6 cellular contexts compared by ENCODE assay signal in genomic region chr15:40358492-40359353, GRCh38. TPM values are rescaled to one million over a fixed set of nuclear protein-coding genes. Genes with fewer than 3 reads are reported as not detected.
DNase-seq lines count a peak whose midpoint lies in the region; ATAC-seq, FAIRE-seq and TF ChIP-seq lines count a peak whose summit lies in the region.

No MANE protein-coding gene starts in this region.

- TF ChIP-seq POLR2A in prostate gland (IDR thresholded peaks at IDR 0.05) (no peak), H54 (IDR thresholded peaks at IDR 0.05; ENCODE audit: low read depth, low read length) (no peak)

- H3K27ac ChIP-seq in cingulate gyrus (ENCODE audit: low read depth, low read length) (peak overlapping the region; percentile 29), prostate gland (no peak overlapping the region)

- TF ChIP-seq CTCF in prostate gland (IDR thresholded peaks at IDR 0.05) = no peak

- peaks cover 4% of the 10 kb centered on the region for H3K4me1 ChIP-seq in prostate gland (replicated peaks)

- ATAC-seq in GM19452 (IDR thresholded peaks at IDR 0.05; ENCODE audit: unreplicated experiment) = peak; percentile 15
- no peak for ATAC-seq in GM21423 (IDR thresholded peaks at IDR 0.05; ENCODE audit: unreplicated experiment)

- peak; percentile 50 for DNase-seq in NCI-H146 (lab: John Stamatoyannopoulos, UW)
- DNase-seq in prostate gland (ENCODE audit: low spot score) = no peak
- no peak for DNase-seq in H54 (ENCODE audit: insufficient read length, low spot score)

- no peaks in the 10 kb centered on the region for H3K36me3 ChIP-seq in prostate gland

- intact Hi-C loops in prostate gland (cut with DNase I) = loop anchor here (5.0 kb wide), 1 partner anchor 36 kb away; the partner anchor contains the start of gene INAFM2

- no peaks in the 10 kb centered on the region for H3K27me3 ChIP-seq in prostate gland (replicated peaks; ENCODE audit: insufficient read depth)

- WGBS in prostate gland = 8% methylated on average over 31 of the region's 31 CpGs

- FAIRE-seq in H54 (lab: Jason Lieb, UNC) = no peak

- H3K4me3 ChIP-seq in prostate gland = peak overlapping the region; percentile 28 to 40

- H3K9me3 ChIP-seq in prostate gland = no peaks in the 10 kb centered on the region

RNA-seq across cellular contexts. Expression of gene DISP2, which starts 0.7 kb away (rescaled TPM):
- total RNA-seq in prostate gland = 1 to 10 TPM in 1 of 2 donors, under 1 TPM in 1; 0.27 to 1.6 TPM

RNA-seq across cellular contexts. Expression of gene PHGR1, which starts 7.9 kb away (rescaled TPM):
- total RNA-seq in prostate gland = not detected

RNA-seq across cellular contexts. Expression of gene CCDC9B, which starts 18.0 kb away (rescaled TPM):
- total RNA-seq in prostate gland = 10 to 100 TPM in 1 of 2 donors, 1 to 10 TPM in 1; 9.0 to 29.7 TPM

RNA-seq across cellular contexts. Expression of gene KNSTRN, which starts 23.8 kb away (rescaled TPM):
- 10 to 100 TPM; 12.9 to 19.8 TPM for total RNA-seq in prostate gland

RNA-seq across cellular contexts. Expression of gene INAFM2, which starts 35.2 kb away (rescaled TPM):
- 10 to 100 TPM; 18.7 to 24.3 TPM for total RNA-seq in prostate gland
